In genomic region chr17:8188408-8188839, GRCh38 we compare ENCODE assay signal across 9 cellular contexts. TPM values are rescaled to one million over a fixed set of nuclear protein-coding genes. Genes with fewer than 3 reads are reported as not detected.
DNase-seq lines count a peak whose midpoint lies in the region; ATAC-seq, FAIRE-seq and TF ChIP-seq lines count a peak whose summit lies in the region.
"Had no signal": no experiment of that assay in that cellular context is flagged by ENCODE, and none has a peak within 500 bp of the region (broad histone marks: within the 10 kb centered on the region; RNA-seq: fewer than 3 reads in every experiment).

No MANE protein-coding gene starts in this region.

- no peak overlapping the region for H2AFZ ChIP-seq in OCI-LY1 (ENCODE audit: low read length)

- H3K27ac ChIP-seq in OCI-LY1 (ENCODE audit: low read depth, low read length, poor library complexity, severe bottlenecking) (peak overlapping the region; percentile 94), epithelial cell of prostate (peak overlapping the region; percentile 84), prostate gland (peak overlapping the region; percentile 91 to 95)

- WGBS in prostate gland: 40% methylated on average over 9 of the region's 9 CpGs

- no peak for ATAC-seq in HG02973 (IDR thresholded peaks at IDR 0.05; ENCODE audit: unreplicated experiment)

- no peak for FAIRE-seq in urothelium cell line (lab: Jason Lieb, UNC)

- H3K4me3 ChIP-seq in OCI-LY1 (ENCODE audit: low read depth, low read length, poor library complexity, severe bottlenecking) (peak overlapping the region; percentile 80), prostate gland (peak overlapping the region; percentile 85 to 90)

- no peaks in the 10 kb centered on the region for H3K9me2 ChIP-seq in OCI-LY1 (ENCODE audit: low read depth, low read length)

- peak overlapping the region; percentile 96 for H3K4me2 ChIP-seq in OCI-LY1 (ENCODE audit: low read length)

- peaks cover 2 to 7% (median 4%) of the 10 kb centered on the region in 3 donors for H3K27me3 Mint-ChIP-seq in CD14-positive monocyte (ENCODE audit: low read depth in 3 of 3)

- H3K4me3 Mint-ChIP-seq in CD14-positive monocyte: no peak overlapping the region
- H3K4me3 Mint-ChIP-seq: T-helper 1 cell treated with Interleukin-12 subunit alpha and Interleukin-12 subunit beta and Interleukin-4 antibody, amounts not matched to agents 30 μg/mL and 1 μg/mL, for 36 hours had no signal

- no peaks in the 10 kb centered on the region for H4K20me1 ChIP-seq in OCI-LY1 (ENCODE audit: insufficient read depth, low read length)

- TF ChIP-seq POLR2A in prostate gland (IDR thresholded peaks at IDR 0.05): no peak

- no peaks in the 10 kb centered on the region for H3K36me3 ChIP-seq in OCI-LY1 (ENCODE audit: insufficient read depth, low read length)
- no peaks in the 10 kb centered on the region for H3K36me3 ChIP-seq in prostate gland

- intact Hi-C loops in prostate gland (cut with DNase I): loop anchor here (5.0 kb wide), 2 partner anchors 66 to 109 kb away; partner anchors contain the start of genes HES7 and SLC25A35
- intact Hi-C loops in CD14-positive monocyte (cut with micrococcal nuclease): loop anchor here (5.0 to 10.0 kb wide), 3 partner anchors 36 to 66 kb away; partner anchors contain the start of genes CTC1 (in 1 of the 2), HES7 (in 1 of the 2), PER1 (in 1 of the 2) and PFAS (in 1 of the 2)

- DNase-seq in ELF-1 (ENCODE audit: low read depth, low spot score): peak; percentile 61
- no peak for DNase-seq in epithelial cell of prostate (ENCODE audit: low read depth, low spot score)
- no peak for DNase-seq in prostate gland (ENCODE audit: low spot score)
- DNase-seq in H4 (ENCODE audit: low spot score): no peak
- no peak for DNase-seq in CD14-positive monocyte (ENCODE audit: low spot score)
- DNase-seq in urothelium cell line (ENCODE audit: low spot score): no peak

- H3K9me3 ChIP-seq in OCI-LY1 (ENCODE audit: low read length): no peaks in the 10 kb centered on the region
- H3K9me3 ChIP-seq in prostate gland: no peaks in the 10 kb centered on the region

- peaks cover 0 to 3% (median 0%) of the 10 kb centered on the region in 7 donors for H3K9me3 Mint-ChIP-seq in CD14-positive monocyte
- H3K9me3 Mint-ChIP-seq: T-helper 1 cell treated with Interleukin-12 subunit alpha and Interleukin-12 subunit beta and Interleukin-4 antibody, amounts not matched to agents 30 μg/mL and 1 μg/mL, for 36 hours had no signal

- H3K4me1 Mint-ChIP-seq in CD14-positive monocyte: peaks cover 13% of the 10 kb centered on the region

- no peak for TF ChIP-seq CTCF in OCI-LY1 (IDR thresholded peaks at IDR 0.05; ENCODE audit: low read length)
- TF ChIP-seq CTCF in prostate gland (IDR thresholded peaks at IDR 0.05): no peak
- no peak for TF ChIP-seq CTCF in CD14-positive monocyte (IDR thresholded peaks at IDR 0.05)

- peak overlapping the region in 2 of 7 donors; percentile 37 to 49 for H3K27ac Mint-ChIP-seq in CD14-positive monocyte
- H3K27ac Mint-ChIP-seq: T-helper 1 cell treated with Interleukin-12 subunit alpha and Interleukin-12 subunit beta and Interleukin-4 antibody, amounts not matched to agents 30 μg/mL and 1 μg/mL, for 36 hours had no signal

- H3K79me2 ChIP-seq in OCI-LY1 (ENCODE audit: insufficient read depth, low read length): no peaks in the 10 kb centered on the region

- peaks cover 43% of the 10 kb centered on the region for H3K4me1 ChIP-seq in OCI-LY1 (ENCODE audit: insufficient read depth, low read length, severe bottlenecking)
- H3K4me1 ChIP-seq in prostate gland (replicated peaks): peaks cover 14% of the 10 kb centered on the region

- H3K27me3 ChIP-seq in OCI-LY1 (ENCODE audit: insufficient read depth, low read length) (no peaks in the 10 kb centered on the region), prostate gland (replicated peaks; ENCODE audit: insufficient read depth) (no peaks in the 10 kb centered on the region)

- peaks cover 13% of the 10 kb centered on the region; the same call in 1 of the 2 replicates for H3F3A ChIP-seq in OCI-LY1 (ENCODE audit: insufficient read depth, low read length)

- H3K9ac ChIP-seq in OCI-LY1 (ENCODE audit: low read length): peak overlapping the region; percentile 78

- no peaks in the 10 kb centered on the region for H3K36me3 Mint-ChIP-seq in CD14-positive monocyte

RNA-seq across cellular contexts. Expression of gene BORCS6, which starts 1.6 kb away (rescaled TPM):
- total RNA-seq in prostate gland: 10 to 100 TPM in 1 of 2 donors, 1 to 10 TPM in 1; 9.6 to 19.1 TPM
- total RNA-seq in H4 (2014; rRNA removed; shearing (Covaris generic)): 0.62 and 0.68 TPM in 2 replicates
- polyA plus RNA-seq in CD14-positive monocyte: 10 to 100 TPM; 13.9 to 14.1 TPM

RNA-seq across cellular contexts. Expression of gene TMEM107, which starts 12.2 kb away (rescaled TPM):
- 10 to 100 TPM in 1 of 2 donors, 1 to 10 TPM in 1; 8.6 to 13.9 TPM for total RNA-seq in prostate gland
- total RNA-seq in H4 (2014; rRNA removed; shearing (Covaris generic)): 1.7 and 13.3 TPM in 2 replicates
- polyA plus RNA-seq in CD14-positive monocyte: 10 to 100 TPM; 31.4 to 37.4 TPM

RNA-seq across cellular contexts. Expression of gene AURKB, which starts 22.0 kb away (rescaled TPM):
- total RNA-seq in prostate gland: 1 to 10 TPM; 2.1 to 6.6 TPM
- total RNA-seq in H4 (2014; rRNA removed; shearing (Covaris generic)): 33.4 and 50.5 TPM in 2 replicates
- under 1 TPM; 0.38 to 0.79 TPM for polyA plus RNA-seq in CD14-positive monocyte

RNA-seq across cellular contexts. Expression of gene VAMP2, which starts 25.7 kb away (rescaled TPM):
- total RNA-seq in prostate gland: 10 to 100 TPM; 34.2 to 65.2 TPM
- 0.64 TPM in 2 replicates for total RNA-seq in H4 (2014; rRNA removed; shearing (Covaris generic))
- 10 to 100 TPM; 10.2 to 14.5 TPM for polyA plus RNA-seq in CD14-positive monocyte

RNA-seq across cellular contexts. Expression of gene PER1, which starts 36.2 kb away (rescaled TPM):
- total RNA-seq in prostate gland: 100 to 1,000 TPM; 119 to 142 TPM
- total RNA-seq in H4 (2014; rRNA removed; shearing (Covaris generic)): 4.4 and 4.6 TPM in 2 replicates
- 1 to 10 TPM; 5.6 to 9.6 TPM for polyA plus RNA-seq in CD14-positive monocyte
